Comparison of ENCODE assay signal across 19 cellular contexts in the genomic region with DNA sequence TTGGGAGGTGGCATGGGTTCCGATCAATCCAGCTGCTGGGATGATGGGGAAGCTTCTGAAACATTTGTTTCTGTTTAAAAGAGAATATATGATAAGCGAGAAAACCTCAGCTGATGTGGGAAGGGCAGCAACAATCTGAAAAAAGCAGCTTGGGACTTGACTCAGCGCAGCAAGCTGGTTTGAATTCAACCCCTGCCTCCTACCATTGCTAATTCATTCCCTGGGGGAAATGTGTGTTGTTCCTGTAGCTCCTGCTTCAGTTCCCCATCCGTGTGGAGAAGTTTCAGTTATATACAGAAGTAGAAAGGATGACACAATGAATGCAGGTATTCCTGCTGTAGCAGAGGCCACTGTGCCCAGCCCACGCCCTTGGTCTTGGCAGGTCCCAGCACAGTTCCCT.
A peak's percentile ranks its signal among the peaks of the same experiment; 100 is the strongest.
DNase-seq lines count a peak whose midpoint lies in the region; ATAC-seq, FAIRE-seq and TF ChIP-seq lines count a peak whose summit lies in the region.
"Had no signal": no experiment of that assay in that cellular context is flagged by ENCODE, and none has a peak within 500 bp of the region (broad histone marks: within the 10 kb centered on the region; RNA-seq: fewer than 3 reads in every experiment).

No MANE protein-coding gene starts in this region.

- no peaks in the 10 kb centered on the region for H3K9me3 Mint-ChIP-seq in CD4-positive, alpha-beta memory T cell
- H3K9me3 Mint-ChIP-seq in immature natural killer cell, result no peaks in the 10 kb centered on the region
- H3K9me3 Mint-ChIP-seq: CD4-positive, alpha-beta T cell had no signal

- no peak for ATAC-seq in GM18858 (IDR thresholded peaks at IDR 0.05; ENCODE audit: unreplicated experiment)

- no peaks in the 10 kb centered on the region for H3K4me1 Mint-ChIP-seq in CD4-positive, alpha-beta memory T cell
- no peaks in the 10 kb centered on the region for H3K4me1 Mint-ChIP-seq in immature natural killer cell

- H3K27ac Mint-ChIP-seq in CD4-positive, alpha-beta memory T cell, result no peak overlapping the region
- no peak overlapping the region for H3K27ac Mint-ChIP-seq in immature natural killer cell
- H3K27ac Mint-ChIP-seq: CD4-positive, alpha-beta T cell had no signal

- peak overlapping the region in 6 of 11 experiments; percentile 24 to 74 (median 64); a peak in 11 of 22 replicates for H3K4me2 ChIP-seq in BLaER1 treated with 17β-estradiol and CSF1 and Interleukin-3, amounts not matched to agents 10 nM and 100 nM

- CTCF ChIA-PET in CD4-positive, alpha-beta memory T cell (lab: Charles Lee; ENCODE audit: partially characterized antibody), result no interaction called here

- no peak overlapping the region for H3K4me3 ChIP-seq in BLaER1 treated with 17β-estradiol and CSF1 and Interleukin-3, amounts not matched to agents 10 nM and 100 nM
- H3K4me3 ChIP-seq in skeletal muscle cell (ENCODE audit: low read depth, low read length), result no peak overlapping the region
- H3K4me3 ChIP-seq in CD4-positive, alpha-beta memory T cell (ENCODE audit: low read length in 2 of 2), result no peak overlapping the region

- H3K9me3 ChIP-seq in BLaER1 treated with 17β-estradiol and CSF1 and Interleukin-3, amounts not matched to agents 10 nM and 100 nM (replicated peaks in 1 of 11), result no peaks in the 10 kb centered on the region
- no peaks in the 10 kb centered on the region for H3K9me3 ChIP-seq in CD4-positive, alpha-beta memory T cell (ENCODE audit: control insufficient read depth in 1 of 2, low read length in 2 of 2)

- H3K4me1 ChIP-seq in BLaER1 treated with 17β-estradiol and CSF1 and Interleukin-3, amounts not matched to agents 10 nM and 100 nM, result peaks cover 0 to 21% (median 7%) of the 10 kb centered on the region in 10 experiments; a peak in 11 of 20 replicates
- no peaks in the 10 kb centered on the region for H3K4me1 ChIP-seq in CD4-positive, alpha-beta memory T cell (ENCODE audit: insufficient read depth, low read length)

- no peaks in the 10 kb centered on the region for H3K36me3 Mint-ChIP-seq in CD4-positive, alpha-beta memory T cell
- no peaks in the 10 kb centered on the region for H3K36me3 Mint-ChIP-seq in immature natural killer cell

- 0 out of 22 replicates have a peak overlapping the region, but pooled peaks of 1 of the 11 experiments have one; percentile 23 for H3K27ac ChIP-seq in BLaER1 treated with 17β-estradiol and CSF1 and Interleukin-3, amounts not matched to agents 10 nM and 100 nM
- H3K27ac ChIP-seq in angular gyrus (ENCODE audit: low read depth, low read length), result peak overlapping the region; percentile 29
- no peak overlapping the region for H3K27ac ChIP-seq in CD4-positive, alpha-beta memory T cell (ENCODE audit: low read depth, low read length)

- H3K36me3 ChIP-seq in BLaER1 treated with 17β-estradiol and CSF1 and Interleukin-3, amounts not matched to agents 10 nM and 100 nM, result no peaks in the 10 kb centered on the region
- H3K36me3 ChIP-seq in CD4-positive, alpha-beta memory T cell (ENCODE audit: insufficient read depth, low read length), result no peaks in the 10 kb centered on the region

- TF ChIP-seq POLR2A in H54 (IDR thresholded peaks at IDR 0.05; ENCODE audit: low read depth, low read length), result no peak

- peak; percentile 92 for DNase-seq in fibroblast of peridontal ligament (ENCODE audit: extremely low read depth)
- peak; percentile 67 for DNase-seq in skeletal muscle cell (ENCODE audit: low read depth)
- DNase-seq in CD4-positive, alpha-beta memory T cell, result no peak
- no peak for DNase-seq in H54 (ENCODE audit: insufficient read length, low spot score)
- no peak for DNase-seq in immature natural killer cell
- DNase-seq: AML-193; CD4-positive, alpha-beta T cell; DND-41; GDM1; GOT3; KG1; NCI-H1092; NCI-H2107; NCI-H526 treated with DMSO at 0.1 percent for 48 hours had no signal

- no peak overlapping the region for H3K4me3 Mint-ChIP-seq in CD4-positive, alpha-beta memory T cell
- no peak overlapping the region for H3K4me3 Mint-ChIP-seq in immature natural killer cell
- H3K4me3 Mint-ChIP-seq: CD4-positive, alpha-beta T cell had no signal

- no peaks in the 10 kb centered on the region for H3K27me3 ChIP-seq in BLaER1 treated with 17β-estradiol and CSF1 and Interleukin-3, amounts not matched to agents 10 nM and 100 nM
- no peaks in the 10 kb centered on the region for H3K27me3 ChIP-seq in CD4-positive, alpha-beta memory T cell (ENCODE audit: insufficient read depth, low read length)

- intact Hi-C loops in CD4-positive, alpha-beta memory T cell (cut with micrococcal nuclease), result no loop called here

- POLR2A ChIA-PET in CD4-positive, alpha-beta memory T cell (lab: Charles Lee; ENCODE audit: partially characterized antibody), result no interaction called here

- peaks cover 3 to 4% of the 10 kb centered on the region in 2 donors for H3K27me3 Mint-ChIP-seq in CD4-positive, alpha-beta memory T cell
- peaks cover 0 to 3% (median 0%) of the 10 kb centered on the region in 3 donors for H3K27me3 Mint-ChIP-seq in immature natural killer cell (ENCODE audit: low read depth in 3 of 3)

- H4K20me1 ChIP-seq in BLaER1 treated with 17β-estradiol and CSF1 and Interleukin-3, amounts not matched to agents 10 nM and 100 nM, result no peaks in the 10 kb centered on the region

- no peak overlapping the region for H3K9ac ChIP-seq in BLaER1 treated with 17β-estradiol and CSF1 and Interleukin-3, amounts not matched to agents 10 nM and 100 nM

- FAIRE-seq in H54 (lab: Jason Lieb, UNC), result no peak
- FAIRE-seq: D721Med, GM12892 had no signal

Comparison
In these comparisons a context has a peak if more than half of its experiments do, and no peak if none do; other contexts are left out.
1. DNase-seq: peak in fibroblast of peridontal ligament (single experiment) and skeletal muscle cell (single experiment); none in CD4-positive, alpha-beta memory T cell (0 of 5), H54 (single experiment) and immature natural killer cell (0 of 3).